8 cellular contexts compared by ENCODE assay signal in the genomic region with DNA sequence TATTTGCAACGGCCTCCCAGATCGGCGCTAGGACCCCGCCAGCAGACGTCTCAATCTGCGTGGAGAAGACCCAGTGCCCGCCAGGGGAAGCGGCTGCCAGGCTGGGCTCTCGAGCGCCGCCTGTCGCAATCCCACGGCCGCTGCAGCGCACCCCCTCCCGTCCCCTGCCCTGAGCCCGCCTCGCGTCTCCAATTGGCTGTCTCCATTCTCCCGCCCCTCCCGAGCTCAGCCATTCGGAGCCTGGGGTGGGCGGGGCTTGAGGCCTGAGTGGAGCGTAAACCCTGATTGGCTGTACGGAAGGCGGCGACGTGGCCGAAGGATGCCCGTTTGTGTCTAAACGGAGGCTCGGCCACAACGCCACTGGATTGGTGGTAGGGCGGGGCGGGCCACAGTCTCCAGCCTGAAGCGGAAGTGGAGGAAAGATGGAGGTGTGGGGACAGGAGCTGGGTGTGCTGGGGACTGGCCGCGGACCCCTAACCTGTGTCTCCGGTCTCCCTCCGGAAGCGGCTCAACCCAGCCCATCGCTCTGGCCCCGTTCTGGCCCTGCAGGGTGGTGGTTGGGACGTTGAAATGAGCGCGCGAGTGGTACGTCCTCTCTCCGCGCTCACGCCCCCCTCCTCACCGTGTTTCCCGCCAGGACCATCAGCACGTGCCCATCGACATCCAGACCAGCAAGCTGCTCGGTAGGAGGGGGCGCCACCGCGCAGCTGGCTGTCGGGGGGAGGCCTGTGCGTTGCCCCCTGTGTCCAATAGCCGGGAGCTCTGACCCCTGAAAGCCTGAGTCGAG. TPM values are rescaled to one million over a fixed set of nuclear protein-coding genes. Genes with fewer than 3 reads are reported as not detected.
A peak's percentile ranks its signal among the peaks of the same experiment; 100 is the strongest.
DNase-seq lines count a peak whose midpoint lies in the region; ATAC-seq and TF ChIP-seq lines count a peak whose summit lies in the region.

A gene with protein sequence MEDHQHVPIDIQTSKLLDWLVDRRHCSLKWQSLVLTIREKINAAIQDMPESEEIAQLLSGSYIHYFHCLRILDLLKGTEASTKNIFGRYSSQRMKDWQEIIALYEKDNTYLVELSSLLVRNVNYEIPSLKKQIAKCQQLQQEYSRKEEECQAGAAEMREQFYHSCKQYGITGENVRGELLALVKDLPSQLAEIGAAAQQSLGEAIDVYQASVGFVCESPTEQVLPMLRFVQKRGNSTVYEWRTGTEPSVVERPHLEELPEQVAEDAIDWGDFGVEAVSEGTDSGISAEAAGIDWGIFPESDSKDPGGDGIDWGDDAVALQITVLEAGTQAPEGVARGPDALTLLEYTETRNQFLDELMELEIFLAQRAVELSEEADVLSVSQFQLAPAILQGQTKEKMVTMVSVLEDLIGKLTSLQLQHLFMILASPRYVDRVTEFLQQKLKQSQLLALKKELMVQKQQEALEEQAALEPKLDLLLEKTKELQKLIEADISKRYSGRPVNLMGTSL (plus strand): TSS at position 389 of the 787 bp plus-strand sequence. CDS start 34 bp downstream, at position 423.

- H3K36me3 ChIP-seq in liver (ENCODE audit: control insufficient read depth in 4 of 4, insufficient read depth in 3 of 4, low read depth in 1 of 4, low read length in 3 of 4), result peaks cover 1 to 25% (median 18%) of the 10 kb centered on the region in 4 donors

- peaks cover 0 to 2% (median 0%) of the 10 kb centered on the region in 7 donors for H3K9me3 Mint-ChIP-seq in CD14-positive monocyte

- peaks cover 2% of the 10 kb centered on the region in 3 donors for H3K27me3 Mint-ChIP-seq in CD14-positive monocyte (ENCODE audit: low read depth in 3 of 3)

- H3K36me3 Mint-ChIP-seq in CD14-positive monocyte, result peaks cover 28% of the 10 kb centered on the region in 2 donors

- peak; percentile 89 to 90 for TF ChIP-seq RAD21 in liver (IDR thresholded peaks at IDR 0.05)

- peaks cover 23% of the 10 kb centered on the region for H3K4me1 Mint-ChIP-seq in CD14-positive monocyte

- TF ChIP-seq CTCF in CD14-positive monocyte (IDR thresholded peaks at IDR 0.05) (peak; percentile 97), liver (IDR thresholded peaks at IDR 0.05; ENCODE audit: low read depth, low read length, missing input control) (peak; percentile 99)

- peak; percentile 100 for DNase-seq in CD14-positive monocyte (ENCODE audit: low spot score)
- peak; percentile 100 for DNase-seq in NCI-H774 (lab: John Stamatoyannopoulos, UW)
- DNase-seq in activated CD4-positive, alpha-beta T cell treated with anti-CD3 and anti-CD28 coated beads, Interleukin-2, amount 50 U/mL, for 48 hours, result peak; percentile 100
- peak; percentile 97 to 100 for DNase-seq in dermis microvascular lymphatic vessel endothelial cell (ENCODE audit: low read depth in 2 of 2)
- DNase-seq in stimulated activated CD4-positive, alpha-beta T cell treated with anti-CD3 and anti-CD28 coated beads, Interleukin-4, amount 100 ng/mL, for 4 hours, result peak; percentile 97 to 99

- ATAC-seq in GM19372 (IDR thresholded peaks at IDR 0.05; ENCODE audit: low read depth, unreplicated experiment) (peak; percentile 97), HG03565 (IDR thresholded peaks at IDR 0.05; ENCODE audit: unreplicated experiment) (peak; percentile 93)

- H3K27ac Mint-ChIP-seq in CD14-positive monocyte, result peak within 1 kb of the TSS; percentile 75 to 95 (median 88)

- peak within 1 kb of the TSS; percentile 70 to 97 (median 89) for H3K4me3 ChIP-seq in liver (ENCODE audit: low read depth in 1 of 3, low read length in 3 of 3)

- intact Hi-C loops in CD14-positive monocyte (cut with micrococcal nuclease), result loop anchor here in 1 of 2 donors (1.0 to 10.0 kb wide), 3 partner anchors 76 to 134 kb away; partner anchors contain the start of genes CBX1, SCRN2 and SNX11

- H3K4me3 Mint-ChIP-seq in CD14-positive monocyte, result peak within 1 kb of the TSS; percentile 91 to 94

- H3K27me3 ChIP-seq in liver (ENCODE audit: control insufficient read depth in 4 of 4, insufficient read depth in 4 of 4, low read length in 3 of 4), result no peaks in the 10 kb centered on the region

- H3K27ac ChIP-seq in liver (ENCODE audit: low read depth in 1 of 2, low read length in 2 of 2), result peak within 1 kb of the TSS; percentile 58 to 63

- peaks cover 1 to 27% (median 19%) of the 10 kb centered on the region in 4 donors for H3K4me1 ChIP-seq in liver (ENCODE audit: control insufficient read depth in 4 of 4, insufficient read depth in 4 of 4, low read length in 3 of 4)

- peak within 1 kb of the TSS; percentile 29 to 66 for H3K9ac ChIP-seq in liver (ENCODE audit: low read depth in 1 of 2, low read length in 2 of 2)

- no peaks in the 10 kb centered on the region for H3K9me3 ChIP-seq in liver (ENCODE audit: control insufficient read depth in 4 of 4, low read length in 3 of 4)

- WGBS in liver, result under 1% methylated on average over 63 of the region's 63 CpGs

TF ChIP-seq in liver, 16 proteins besides CTCF, POLR2A, EP300 and RAD21:
- peak in 1 of 2 donors; percentile 45 for TF ChIP-seq HNF4A (conservative IDR thresholded peaks at IDR 0.05)
- TF ChIP-seq NR2F2 (IDR thresholded peaks at IDR 0.05), result no peak
- no peak for TF ChIP-seq ZBTB33 (IDR thresholded peaks at IDR 0.05)
- TF ChIP-seq EGR1 (IDR thresholded peaks at IDR 0.05; ENCODE audit: low read depth in 2 of 2), result no peak
- TF ChIP-seq SP1 (IDR thresholded peaks at IDR 0.05), result peak; percentile 96
- TF ChIP-seq FOXA2 (IDR thresholded peaks at IDR 0.05), result peak; percentile 33
- peak; percentile 42 for TF ChIP-seq FOXA1 (IDR thresholded peaks at IDR 0.05)
- TF ChIP-seq GABPA (IDR thresholded peaks at IDR 0.05 in 1 of 2, conservative IDR thresholded peaks at IDR 0.05 in 1 of 2), result peak in 1 of 2 donors; percentile 81
- peak; percentile 14 to 61 for TF ChIP-seq RXRA (IDR thresholded peaks at IDR 0.05)
- no peak for TF ChIP-seq HNF4G (IDR thresholded peaks at IDR 0.05)
- peak; percentile 35 for TF ChIP-seq TAF1 (conservative IDR thresholded peaks at IDR 0.05)
- no peak for TF ChIP-seq ATF3 (IDR thresholded peaks at IDR 0.05)
- peak; percentile 94 for TF ChIP-seq YY1 (IDR thresholded peaks at IDR 0.05)
- TF ChIP-seq MAX (IDR thresholded peaks at IDR 0.05), result peak; percentile 20
- peak; percentile 61 for TF ChIP-seq REST (IDR thresholded peaks at IDR 0.05)

RNA-seq across cellular contexts. Expression of the gene that starts here (rescaled TPM):
- 10 to 100 TPM; 86.1 to 94.4 TPM for polyA plus RNA-seq in CD14-positive monocyte
- total RNA-seq in dermis microvascular lymphatic vessel endothelial cell, result 47.8 and 62.8 TPM in 2 replicates
- total RNA-seq in liver, result 100 to 1,000 TPM in 1 of 2 donors, 10 to 100 TPM in 1; 44.6 to 120 TPM
- 10 to 100 TPM; 52.7 to 96.8 TPM for polyA plus RNA-seq in liver

Comparison
In these comparisons a context has a peak if more than half of its experiments do, and no peak if none do; other contexts are left out.
1. Peak in every context shown above with its lines: DNase-seq, ATAC-seq, H3K4me3 ChIP-seq and H3K27ac ChIP-seq.